ENCODE assay signal across 8 cellular contexts in the genomic region with DNA sequence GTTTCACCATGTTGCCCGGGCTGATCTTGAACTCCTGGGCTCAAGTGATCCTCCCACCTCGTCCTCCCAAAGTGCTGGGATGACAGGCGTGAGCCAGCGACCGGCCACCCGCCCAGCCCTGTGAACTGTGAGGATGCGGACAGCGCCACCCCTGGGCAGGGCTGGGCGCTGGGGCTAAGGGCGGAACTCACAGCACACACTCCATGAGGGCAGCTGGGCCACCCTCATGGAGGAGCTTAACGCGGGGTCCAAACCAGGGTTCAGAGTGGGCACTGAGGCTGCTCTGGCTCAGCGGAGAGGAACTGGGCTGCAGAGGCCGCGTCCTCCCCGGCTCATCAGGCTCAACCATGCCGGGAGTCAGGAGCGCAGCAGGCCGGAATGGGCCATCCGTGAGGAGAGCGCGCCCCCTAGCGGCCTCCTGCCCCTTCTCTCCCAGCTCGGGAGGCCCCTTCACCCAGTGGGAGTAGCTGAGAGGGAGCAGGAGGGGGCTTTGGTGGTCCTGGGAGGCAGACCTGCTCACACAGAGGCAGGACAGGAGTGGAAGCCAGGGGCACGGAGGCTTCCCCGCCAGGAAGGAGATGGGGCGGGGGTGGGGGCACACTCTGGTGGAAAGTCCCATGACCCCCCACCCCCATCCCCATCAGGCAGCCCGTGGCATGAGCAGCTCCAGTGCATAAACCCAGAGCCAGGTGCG. TPM values are rescaled to one million over a fixed set of nuclear protein-coding genes. Genes with fewer than 3 reads are reported as not detected.
A peak's percentile ranks its signal among the peaks of the same experiment; 100 is the strongest.
DNase-seq lines count a peak whose midpoint lies in the region; ATAC-seq and TF ChIP-seq lines count a peak whose summit lies in the region.

No MANE protein-coding gene starts in this region.

- H3K4me3 ChIP-seq in GM06990 (replicated peaks; ENCODE audit: low read depth, low read length): no peak overlapping the region
- H3K4me3 ChIP-seq in SJSA1: no peak overlapping the region
- H3K4me3 ChIP-seq in ovary: no peak overlapping the region

- intact Hi-C loops in ovary (cut with DNase I): loop anchor here (1.0 to 5.0 kb wide), 4 partner anchors 42 to 195 kb away; no protein-coding TSS in a partner anchor

- H3K27me3 ChIP-seq in GM06990 (replicated peaks; ENCODE audit: control insufficient read depth, insufficient read depth, low read length) (no peaks in the 10 kb centered on the region), SJSA1 (replicated peaks) (no peaks in the 10 kb centered on the region), ovary (no peaks in the 10 kb centered on the region)

- peaks cover 29% of the 10 kb centered on the region for H3K36me3 ChIP-seq in GM06990 (ENCODE audit: control insufficient read depth, insufficient read depth, low read length)
- H3K36me3 ChIP-seq in SJSA1: peaks cover 36% of the 10 kb centered on the region
- no peaks in the 10 kb centered on the region for H3K36me3 ChIP-seq in ovary

- no peak for ATAC-seq in HG02763 (IDR thresholded peaks at IDR 0.05; ENCODE audit: unreplicated experiment)

- H3K27ac ChIP-seq in SJSA1 (no peak overlapping the region), ovary (no peak overlapping the region)

- WGBS in ovary, 3 donors: 13 to 15% (median 15%) methylated on average over 27 to 29 of the region's 29 CpGs

- peaks cover 6% of the 10 kb centered on the region for H3K4me1 ChIP-seq in SJSA1 (replicated peaks)
- no peaks in the 10 kb centered on the region for H3K4me1 ChIP-seq in ovary (ENCODE audit: insufficient read depth)

- TF ChIP-seq CTCF in GM06990 (IDR thresholded peaks at IDR 0.05; ENCODE audit: insufficient read depth, low read length, poor library complexity, severe bottlenecking) (peak; percentile 95), ovary (IDR thresholded peaks at IDR 0.05) (peak; percentile 93 to 99 (median 98))

- no peaks in the 10 kb centered on the region for H3K9me3 ChIP-seq in SJSA1 (replicated peaks)
- no peaks in the 10 kb centered on the region for H3K9me3 ChIP-seq in ovary

- no peak for TF ChIP-seq EP300 in ovary (IDR thresholded peaks at IDR 0.05)

- TF ChIP-seq POLR2A in ovary (IDR thresholded peaks at IDR 0.05): no peak

- DNase-seq in GM06990 (ENCODE audit: extremely low read depth, insufficient read length) (peak; percentile 68), LoVo (ENCODE audit: low spot score) (peak; percentile 62), SJSA1 (ENCODE audit: low read depth in 1 of 2, low spot score in 2 of 2) (peak; percentile 84 to 88), activated gamma-delta T cell treated with Interleukin-2 at 50 U/mL for 16 hours (peak; percentile 64), germinal center (ENCODE audit: low spot score) (peak; percentile 88), ovary (peak; percentile 81 to 92 (median 90)), ureter (ENCODE audit: low spot score) (peak; percentile 86)

RNA-seq across cellular contexts. Expression of a gene that starts 13.8 kb away (rescaled TPM):
- 18.6 and 26.8 TPM in 2 replicates for total RNA-seq in SJSA1 (2014; rRNA removed; shearing (Covaris generic))
- total RNA-seq in ovary (10 to 100 TPM in 6 of 7 donors, 1 to 10 TPM in 1; 7.6 to 29.5 (median 19.5) TPM), ureter (43.8 TPM)
- polyA plus RNA-seq in ovary: 1 to 10 TPM; 1.3 to 9.7 TPM

RNA-seq across cellular contexts. Expression of a gene that starts 23.1 kb away (rescaled TPM):
- total RNA-seq in SJSA1 (2014; rRNA removed; shearing (Covaris generic)): 58.2 and 81.9 TPM in 2 replicates
- 10 to 100 TPM; 32.5 to 47.0 (median 39.0) TPM for total RNA-seq in ovary
- 10 to 100 TPM; 26.4 to 35.0 TPM for polyA plus RNA-seq in ovary
- 73.1 TPM for total RNA-seq in ureter

RNA-seq across cellular contexts. Expression of a gene that starts 30.9 kb away (rescaled TPM):
- 85.4 and 93.6 TPM in 2 replicates for total RNA-seq in SJSA1 (2014; rRNA removed; shearing (Covaris generic))
- 10 to 100 TPM; 19.8 to 49.5 (median 43.5) TPM for total RNA-seq in ovary
- polyA plus RNA-seq in ovary: 10 to 100 TPM in 1 of 2 donors, 1 to 10 TPM in 1; 2.4 to 47.6 TPM
- total RNA-seq in ureter: 13.4 TPM

RNA-seq across cellular contexts. Expression of a gene that starts 51.5 kb away (rescaled TPM):
- total RNA-seq in SJSA1 (2014; rRNA removed; shearing (Covaris generic)): 86.4 and 125 TPM in 2 replicates
- total RNA-seq in ovary (10 to 100 TPM; 24.0 to 47.2 (median 35.7) TPM), ureter (58.6 TPM)
- 10 to 100 TPM; 18.5 to 42.2 TPM for polyA plus RNA-seq in ovary
